In the genomic region with DNA sequence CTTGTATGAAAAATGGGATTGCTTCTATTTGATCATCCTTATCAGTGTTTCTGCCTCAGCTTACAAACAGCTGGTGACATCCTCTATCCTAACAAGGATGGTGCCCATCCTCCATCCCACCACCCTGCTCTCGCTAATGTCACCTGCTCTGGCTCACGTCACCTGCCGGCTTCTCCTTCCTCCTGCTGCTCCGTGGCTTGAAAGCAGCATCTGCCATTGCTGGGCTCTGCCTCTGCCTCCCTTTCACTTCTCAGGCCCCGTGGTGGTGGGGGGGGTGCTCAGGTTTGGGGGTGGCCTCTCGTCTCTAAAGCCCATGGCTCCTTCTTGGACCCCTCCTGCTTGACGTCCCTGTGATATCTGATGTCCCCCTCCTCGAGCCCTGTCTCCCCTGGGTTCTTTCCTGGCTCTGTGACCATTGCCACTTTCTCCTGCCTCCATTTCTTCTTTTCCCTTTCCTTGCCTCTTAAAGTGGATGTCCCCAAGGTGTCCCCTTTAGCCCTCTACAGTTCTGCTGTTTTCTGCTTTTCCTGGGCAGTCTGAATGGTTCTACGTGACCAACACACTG, we compare ENCODE assay signal across 21 cellular contexts.
DNase-seq lines count a peak whose midpoint lies in the region; ATAC-seq and TF ChIP-seq lines count a peak whose summit lies in the region.
"Had no signal": no experiment of that assay in that cellular context is flagged by ENCODE, and none has a peak within 500 bp of the region (broad histone marks: within the 10 kb centered on the region; RNA-seq: fewer than 3 reads in every experiment).

No MANE protein-coding gene starts in this region.

- H3K27me3 ChIP-seq in Caco-2 (replicated peaks; ENCODE audit: control insufficient read depth, insufficient read depth, low read length) (no peaks in the 10 kb centered on the region), endocrine pancreas (ENCODE audit: control insufficient read depth, insufficient read depth, low read length) (no peaks in the 10 kb centered on the region), left lung (no peaks in the 10 kb centered on the region)
- H3K27me3 ChIP-seq: testis had no signal

- CTCF ChIA-PET in Caco-2 (lab: Charles Lee) (interaction anchor here (0.6 kb wide), 1 partner anchor 14 kb away, joined by 3 read pairs; no protein-coding TSS in a partner anchor), HEK293 (lab: Yijun Ruan, JAX) (interaction anchor here (0.6 to 0.7 kb wide), 2 partner anchors 52 to 494 kb away, joined by 3 to 4 read pairs; no protein-coding TSS in a partner anchor)

- intact Hi-C loops in Caco-2 (cut with micrococcal nuclease; ENCODE audit: unreplicated experiment): no loop called here
- intact Hi-C loops in left lung (cut with DNase I): no loop called here

- no peak for DNase-seq in Caco-2
- DNase-seq in NOMO-1 (lab: John Stamatoyannopoulos, UW; ENCODE audit: unreplicated experiment in 2 of 2): peak; percentile 50 to 64
- DNase-seq in left lung: no peak
- DNase-seq in activated gamma-delta T cell (lab: John Stamatoyannopoulos, UW): no peak
- DNase-seq: activated CD4-positive, alpha-beta T cell treated with anti-CD3 and anti-CD28 coated beads for 1 hour; activated T-cell treated with anti-CD3 and anti-CD28 coated beads, Interleukin-2, amount 50 U/mL, for 72 hours; dermis blood vessel endothelial cell; kidney glomerular epithelial cell; mammary epithelial cell; MM.1S; NCI-H187 treated with DMSO at 0.1 percent for 48 hours; NCI-H446 treated with DMSO at 0.1 percent for 48 hours; nucleus accumbens; stimulated activated CD4-positive, alpha-beta T cell treated with anti-CD3 and anti-CD28 coated beads, Interleukin-1b, Interleukin-23, amount 100 ng/mL, for 48 hours; stimulated activated naive B cell treated with anti-CD40 and anti-IgM and Interleukin-4, amounts not matched to agents 10 μg/mL and 1 μg/mL and 100 μg/mL, for 72 hours; testis had no signal

- ATAC-seq in HG03342 (IDR thresholded peaks at IDR 0.05; ENCODE audit: unreplicated experiment) (no peak), left lung (no peak)
- ATAC-seq: activated naive CD4-positive, alpha-beta T cell treated with anti-CD3 and anti-CD28 coated beads, Interleukin-2, amount 50 U/mL, for 72 hours; activated T-cell treated with anti-CD3 and anti-CD28 coated beads, Interleukin-2, amount 50 U/mL, for 72 hours; stimulated activated naive B cell treated with anti-CD40 and anti-IgM and Interleukin-4, amounts not matched to agents 10 μg/mL and 1 μg/mL and 100 μg/mL, for 72 hours had no signal

- peaks cover 9% of the 10 kb centered on the region for H3K9me3 Mint-ChIP-seq in Caco-2 (ENCODE audit: unreplicated experiment)
- H3K9me3 Mint-ChIP-seq: activated naive CD4-positive, alpha-beta T cell treated with anti-CD3 and anti-CD28 coated beads, Interleukin-2, amount 50 U/mL, for 72 hours had no signal

- H3K4me1 ChIP-seq in Caco-2 (no peaks in the 10 kb centered on the region; the same call in 1 of the 2 replicates), HEK293 (ENCODE audit: control insufficient read depth, insufficient read depth, low read length) (no peaks in the 10 kb centered on the region), endocrine pancreas (ENCODE audit: control insufficient read depth, insufficient read depth, low read length) (no peaks in the 10 kb centered on the region), left lung (no peaks in the 10 kb centered on the region)
- H3K4me1 ChIP-seq: testis had no signal

- H3K36me3 Mint-ChIP-seq in Caco-2 (ENCODE audit: insufficient read depth, unreplicated experiment): no peaks in the 10 kb centered on the region
- H3K36me3 Mint-ChIP-seq: activated naive CD4-positive, alpha-beta T cell treated with anti-CD3 and anti-CD28 coated beads, Interleukin-2, amount 50 U/mL, for 72 hours; stimulated activated naive B cell treated with anti-CD40 and anti-IgM and Interleukin-4, amounts not matched to agents 10 μg/mL and 1 μg/mL and 100 μg/mL, for 72 hours had no signal

- H3K9ac ChIP-seq in endocrine pancreas (ENCODE audit: control insufficient read depth, insufficient read depth, low read length): peak overlapping the region; percentile 26

- H3K27me3 Mint-ChIP-seq in Caco-2 (ENCODE audit: insufficient read depth, unreplicated experiment): no peaks in the 10 kb centered on the region

- H3K4me3 Mint-ChIP-seq in Caco-2 (ENCODE audit: unreplicated experiment): no peak overlapping the region
- H3K4me3 Mint-ChIP-seq: activated T-cell treated with anti-CD3 and anti-CD28 coated beads, Interleukin-2, amount 50 U/mL, for 72 hours; stimulated activated naive B cell treated with anti-CD40 and anti-IgM and Interleukin-4, amounts not matched to agents 10 μg/mL and 1 μg/mL and 100 μg/mL, for 72 hours had no signal

- H3K27ac Mint-ChIP-seq in Caco-2 (ENCODE audit: unreplicated experiment): peak overlapping the region; percentile 19
- H3K27ac Mint-ChIP-seq: activated naive CD4-positive, alpha-beta T cell treated with anti-CD3 and anti-CD28 coated beads, Interleukin-2, amount 50 U/mL, for 72 hours; activated T-cell treated with anti-CD3 and anti-CD28 coated beads, Interleukin-2, amount 50 U/mL, for 72 hours; stimulated activated naive B cell treated with anti-CD40 and anti-IgM and Interleukin-4, amounts not matched to agents 10 μg/mL and 1 μg/mL and 100 μg/mL, for 72 hours had no signal

- H3K4me1 Mint-ChIP-seq in Caco-2 (ENCODE audit: low read depth, unreplicated experiment): peaks cover 11% of the 10 kb centered on the region

- H3K9me3 ChIP-seq in Caco-2: 0 out of 2 replicates have a peak, but pooled peaks cover 3% of the 10 kb centered on the region
- H3K9me3 ChIP-seq in HEK293 (ENCODE audit: control insufficient read depth, insufficient read depth, low read depth, low read length): no peaks in the 10 kb centered on the region
- H3K9me3 ChIP-seq in endocrine pancreas (ENCODE audit: control insufficient read depth, low read length): no peaks in the 10 kb centered on the region
- no peaks in the 10 kb centered on the region for H3K9me3 ChIP-seq in left lung
- H3K9me3 ChIP-seq: testis had no signal

- H3K27ac ChIP-seq in HEK293 (ENCODE audit: extremely low read depth, low read depth, low read length) (no peak overlapping the region), left lung (no peak overlapping the region)
- H3K27ac ChIP-seq: skin epidermis, testis had no signal

- POLR2A ChIA-PET in Caco-2 (lab: Charles Lee) (no interaction called here), HEK293 (lab: Yijun Ruan, JAX) (interaction anchor here (0.6 kb wide), 1 partner anchor 120 kb away, joined by 4 read pairs; no protein-coding TSS in a partner anchor)

- no TSS peak for BruUV-seq in Caco-2 (replicated peaks; lab: Mats Ljungman, UMichigan)

- H3K36me3 ChIP-seq in Caco-2 (ENCODE audit: control insufficient read depth, insufficient read depth, low read length): no peaks in the 10 kb centered on the region
- H3K36me3 ChIP-seq in HEK293 (ENCODE audit: control insufficient read depth in 2 of 2, insufficient read depth in 1 of 2, low read length in 2 of 2): no peaks in the 10 kb centered on the region
- H3K36me3 ChIP-seq in endocrine pancreas (ENCODE audit: control insufficient read depth, insufficient read depth, low read length): no peaks in the 10 kb centered on the region
- H3K36me3 ChIP-seq in left lung: no peaks in the 10 kb centered on the region

- H3K4me3 ChIP-seq in Caco-2 (ENCODE audit: low read depth, low read length): no peak overlapping the region
- H3K4me3 ChIP-seq in HEK293 (ENCODE audit: low read depth, low read length): no peak overlapping the region
- no peak overlapping the region for H3K4me3 ChIP-seq in endocrine pancreas (ENCODE audit: control insufficient read depth, insufficient read depth, low read length)
- no peak overlapping the region for H3K4me3 ChIP-seq in left lung
- H3K4me3 ChIP-seq: skin epidermis, testis had no signal

- TF ChIP-seq CTCF in Caco-2 (IDR thresholded peaks at IDR 0.05; ENCODE audit: insufficient read depth in 1 of 2, low read depth in 1 of 2, low read length in 1 of 2, severe bottlenecking in 1 of 2, unreplicated experiment in 1 of 2) (no peak), HEK293 (tag by site-specific recombination; IDR thresholded peaks at IDR 0.05) (no peak), left lung (IDR thresholded peaks at IDR 0.05) (no peak)

TF ChIP-seq in HEK293, 187 proteins besides CTCF, POLR2A, EP300 and RAD21:
- TF ChIP-seq PRDM1 (tag by site-specific recombination; IDR thresholded peaks at IDR 0.05) (peak; percentile 50; the same call in 1 of the 2 replicates), KLF9 (tag by site-specific recombination; IDR thresholded peaks at IDR 0.05; ENCODE audit: low read depth) (no peak)

Comparison
In these comparisons a context has a peak if more than half of its experiments do, and no peak if none do; other contexts are left out.
1. DNase-seq: peak in NOMO-1 (2 of 2); none in Caco-2 (0 of 2), left lung (0 of 2) and activated gamma-delta T cell (single experiment).